2 cellular contexts compared by ENCODE assay signal in the genomic region with DNA sequence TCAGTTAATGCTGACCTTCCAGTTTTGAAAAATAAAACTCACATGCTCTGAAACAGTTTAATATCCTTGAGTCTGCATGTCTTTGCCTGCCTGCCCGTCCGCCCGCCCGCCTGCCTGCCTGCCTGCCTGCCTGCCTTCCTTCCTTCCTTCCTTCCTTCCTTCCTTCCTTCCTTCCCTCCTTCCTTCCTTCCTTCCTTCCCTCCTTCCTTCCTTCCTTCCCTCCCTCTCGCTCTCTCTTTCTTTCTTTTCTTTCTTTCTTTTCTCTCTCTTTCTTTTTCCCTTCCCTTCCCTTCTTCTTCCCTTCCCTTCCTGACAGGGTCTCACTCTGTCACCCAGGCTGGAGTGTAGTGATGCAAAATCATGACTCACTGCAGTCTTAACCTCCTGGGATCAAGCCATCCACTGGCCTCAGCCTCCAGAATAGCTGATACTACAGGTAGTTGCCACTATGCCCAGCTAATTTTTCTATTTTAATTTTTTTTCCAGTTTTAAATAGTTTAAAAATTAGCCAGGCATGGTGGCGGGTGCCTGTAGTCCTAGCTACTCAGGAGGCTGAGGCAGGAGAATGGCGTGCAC. TPM values are rescaled to one million over a fixed set of nuclear protein-coding genes. Genes with fewer than 3 reads are reported as not detected.
"Had no signal": no experiment of that assay in that cellular context is flagged by ENCODE, and none has a peak within 500 bp of the region (broad histone marks: within the 10 kb centered on the region; RNA-seq: fewer than 3 reads in every experiment).

No MANE protein-coding gene starts in this region.

RNA-seq across cellular contexts. Expression of gene TAGAP, which starts 34.7 kb away (rescaled TPM):
- total RNA-seq: fibroblast of lung, pulmonary artery endothelial cell had no signal
- polyA plus RNA-seq: fibroblast of lung had no signal
